Comparison of ENCODE assay signal across 13 cellular contexts in genomic region chr9:95750725-95751644, GRCh38.
A peak's percentile ranks its signal among the peaks of the same experiment; 100 is the strongest.
DNase-seq lines count a peak whose midpoint lies in the region; ATAC-seq, FAIRE-seq and TF ChIP-seq lines count a peak whose summit lies in the region.
"Had no signal": no experiment of that assay in that cellular context is flagged by ENCODE, and none has a peak within 500 bp of the region (broad histone marks: within the 10 kb centered on the region; RNA-seq: fewer than 3 reads in every experiment).

No MANE protein-coding gene starts in this region.

- peaks cover 0 to 21% (median 4%) of the 10 kb centered on the region in 9 donors for H3K27me3 ChIP-seq in heart left ventricle
- H3K27me3 ChIP-seq: upper lobe of left lung had no signal

- H3K4me1 ChIP-seq in heart left ventricle, result peaks cover 0 to 35% (median 5%) of the 10 kb centered on the region in 12 donors

- no peak overlapping the region for H3K27ac ChIP-seq in heart left ventricle
- H3K27ac ChIP-seq: upper lobe of left lung had no signal

- TF ChIP-seq CTCF in natural killer cell (IDR thresholded peaks at IDR 0.05), result no peak
- no peak for TF ChIP-seq CTCF in heart left ventricle (IDR thresholded peaks at IDR 0.05)

- no peaks in the 10 kb centered on the region for H3K36me3 ChIP-seq in heart left ventricle
- H3K36me3 ChIP-seq: upper lobe of left lung had no signal

- TF ChIP-seq POLR2A in heart left ventricle (IDR thresholded peaks at IDR 0.05), result no peak

- H3K27ac Mint-ChIP-seq in natural killer cell treated with Interleukin-12 subunit alpha and Interleukin-12 subunit beta and Interleukin-15 and Interleukin-18, amount 100 ng/mL, for 72 hours, result no peak overlapping the region
- no peak overlapping the region for H3K27ac Mint-ChIP-seq in natural killer cell
- peak overlapping the region; percentile 63 for H3K27ac Mint-ChIP-seq in activated naive CD4-positive, alpha-beta T cell treated with anti-CD3 and anti-CD28 coated beads, Interleukin-2, amount 10 ng/mL, durations not matched to agents 7 days and 5 days
- H3K27ac Mint-ChIP-seq in stimulated activated memory B cell treated with anti-CD40 and anti-IgM and Interleukin-4, amounts not matched to agents 10 μg/mL and 1 μg/mL and 100 μg/mL, for 72 hours, result no peak overlapping the region

- H3K9me3 Mint-ChIP-seq in natural killer cell treated with Interleukin-12 subunit alpha and Interleukin-12 subunit beta and Interleukin-15 and Interleukin-18, amount 100 ng/mL, for 72 hours, result no peaks in the 10 kb centered on the region
- H3K9me3 Mint-ChIP-seq in natural killer cell, result no peaks in the 10 kb centered on the region
- no peaks in the 10 kb centered on the region for H3K9me3 Mint-ChIP-seq in activated naive CD4-positive, alpha-beta T cell treated with anti-CD3 and anti-CD28 coated beads, Interleukin-2, amount 10 ng/mL, durations not matched to agents 7 days and 5 days
- no peaks in the 10 kb centered on the region for H3K9me3 Mint-ChIP-seq in stimulated activated memory B cell treated with anti-CD40 and anti-IgM and Interleukin-4, amounts not matched to agents 10 μg/mL and 1 μg/mL and 100 μg/mL, for 72 hours

- ATAC-seq in natural killer cell treated with Interleukin-12 subunit alpha and Interleukin-12 subunit beta and Interleukin-15 and Interleukin-18, amount 100 ng/mL, for 72 hours, result peak; percentile 37 to 43
- no peak for ATAC-seq in natural killer cell
- ATAC-seq in HG03025 (IDR thresholded peaks at IDR 0.05; ENCODE audit: low FRiP score, unreplicated experiment), result peak; percentile 63
- peak; percentile 43 for ATAC-seq in stimulated activated memory B cell treated with anti-CD40 and anti-IgM and Interleukin-4, amounts not matched to agents 10 μg/mL and 1 μg/mL and 100 μg/mL, for 72 hours
- ATAC-seq in heart left ventricle, result no peak

- peaks cover 12% of the 10 kb centered on the region in 2 donors for H3K27me3 Mint-ChIP-seq in natural killer cell treated with Interleukin-12 subunit alpha and Interleukin-12 subunit beta and Interleukin-15 and Interleukin-18, amount 100 ng/mL, for 72 hours
- H3K27me3 Mint-ChIP-seq in natural killer cell (ENCODE audit: low read depth in 2 of 2), result peaks cover 0 to 13% of the 10 kb centered on the region in 2 donors
- peaks cover 66% of the 10 kb centered on the region for H3K27me3 Mint-ChIP-seq in activated naive CD4-positive, alpha-beta T cell treated with anti-CD3 and anti-CD28 coated beads, Interleukin-2, amount 10 ng/mL, durations not matched to agents 7 days and 5 days
- peaks cover 54% of the 10 kb centered on the region for H3K27me3 Mint-ChIP-seq in stimulated activated memory B cell treated with anti-CD40 and anti-IgM and Interleukin-4, amounts not matched to agents 10 μg/mL and 1 μg/mL and 100 μg/mL, for 72 hours

- H3K4me3 Mint-ChIP-seq in natural killer cell treated with Interleukin-12 subunit alpha and Interleukin-12 subunit beta and Interleukin-15 and Interleukin-18, amount 100 ng/mL, for 72 hours, result no peak overlapping the region
- no peak overlapping the region for H3K4me3 Mint-ChIP-seq in natural killer cell
- no peak overlapping the region for H3K4me3 Mint-ChIP-seq in activated naive CD4-positive, alpha-beta T cell treated with anti-CD3 and anti-CD28 coated beads, Interleukin-2, amount 10 ng/mL, durations not matched to agents 7 days and 5 days
- H3K4me3 Mint-ChIP-seq in stimulated activated memory B cell treated with anti-CD40 and anti-IgM and Interleukin-4, amounts not matched to agents 10 μg/mL and 1 μg/mL and 100 μg/mL, for 72 hours, result no peak overlapping the region

- intact Hi-C loops in natural killer cell (cut with micrococcal nuclease) (no loop called here), heart left ventricle (cut with DNase I) (no loop called here)

- CTCF ChIA-PET in activated naive CD4-positive, alpha-beta T cell treated with anti-CD3 and anti-CD28 coated beads, Interleukin-2, amount 10 ng/mL, durations not matched to agents 7 days and 5 days (lab: Charles Lee), result no interaction called here

- no peak for DNase-seq in natural killer cell treated with Interleukin-12 subunit alpha and Interleukin-12 subunit beta and Interleukin-15 and Interleukin-18, amount 100 ng/mL, for 72 hours (ENCODE audit: low spot score)
- DNase-seq in natural killer cell, result no peak
- DNase-seq in activated naive CD4-positive, alpha-beta T cell treated with anti-CD3 and anti-CD28 coated beads, Interleukin-2, amount 10 ng/mL, durations not matched to agents 7 days and 5 days, result peak; percentile 57
- DNase-seq in urothelium cell line (ENCODE audit: low spot score), result no peak
- DNase-seq in heart left ventricle, result no peak
- no peak for DNase-seq in KG1 (lab: John Stamatoyannopoulos, UW)
- DNase-seq: amniotic stem cell, DMS153, head of caudate nucleus, NCI-H1048 had no signal

- 74 to 86% (median 76%) methylated on average over 9 to 11 of the region's 11 CpGs for WGBS in heart left ventricle, 4 donors

- peaks cover 5 to 8% of the 10 kb centered on the region in 2 donors for H3K4me1 Mint-ChIP-seq in natural killer cell treated with Interleukin-12 subunit alpha and Interleukin-12 subunit beta and Interleukin-15 and Interleukin-18, amount 100 ng/mL, for 72 hours (ENCODE audit: low read depth in 2 of 2)
- no peaks in the 10 kb centered on the region for H3K4me1 Mint-ChIP-seq in natural killer cell
- H3K4me1 Mint-ChIP-seq in activated naive CD4-positive, alpha-beta T cell treated with anti-CD3 and anti-CD28 coated beads, Interleukin-2, amount 10 ng/mL, durations not matched to agents 7 days and 5 days, result peaks cover 19% of the 10 kb centered on the region
- peaks cover 5% of the 10 kb centered on the region for H3K4me1 Mint-ChIP-seq in stimulated activated memory B cell treated with anti-CD40 and anti-IgM and Interleukin-4, amounts not matched to agents 10 μg/mL and 1 μg/mL and 100 μg/mL, for 72 hours

- no peak for FAIRE-seq in urothelium cell line (lab: Jason Lieb, UNC)

- no peaks in the 10 kb centered on the region for H3K36me3 Mint-ChIP-seq in natural killer cell treated with Interleukin-12 subunit alpha and Interleukin-12 subunit beta and Interleukin-15 and Interleukin-18, amount 100 ng/mL, for 72 hours
- no peaks in the 10 kb centered on the region for H3K36me3 Mint-ChIP-seq in natural killer cell
- no peaks in the 10 kb centered on the region for H3K36me3 Mint-ChIP-seq in activated naive CD4-positive, alpha-beta T cell treated with anti-CD3 and anti-CD28 coated beads, Interleukin-2, amount 10 ng/mL, durations not matched to agents 7 days and 5 days
- no peaks in the 10 kb centered on the region for H3K36me3 Mint-ChIP-seq in stimulated activated memory B cell treated with anti-CD40 and anti-IgM and Interleukin-4, amounts not matched to agents 10 μg/mL and 1 μg/mL and 100 μg/mL, for 72 hours

- no peak overlapping the region for H3K4me3 ChIP-seq in heart left ventricle

- H3K9me3 ChIP-seq in heart left ventricle, result no peaks in the 10 kb centered on the region
- H3K9me3 ChIP-seq: upper lobe of left lung had no signal

Comparison
In these comparisons a context has a peak if more than half of its experiments do, and no peak if none do; other contexts are left out.
1. ATAC-seq: peak in natural killer cell treated with Interleukin-12 subunit alpha and Interleukin-12 subunit beta and Interleukin-15 and Interleukin-18, amount 100 ng/mL, for 72 hours (2 of 2), HG03025 (single experiment) and stimulated activated memory B cell treated with anti-CD40 and anti-IgM and Interleukin-4, amounts not matched to agents 10 μg/mL and 1 μg/mL and 100 μg/mL, for 72 hours (single experiment); none in natural killer cell (0 of 3) and heart left ventricle (0 of 4).